ENCODE assay signal across 17 cellular contexts in genomic region chr9:86187121-86187520, GRCh38.
DNase-seq lines count a peak whose midpoint lies in the region; ATAC-seq, FAIRE-seq and TF ChIP-seq lines count a peak whose summit lies in the region.
"Had no signal": no experiment of that assay in that cellular context is flagged by ENCODE, and none has a peak within 500 bp of the region (broad histone marks: within the 10 kb centered on the region; RNA-seq: fewer than 3 reads in every experiment).

No MANE protein-coding gene starts in this region.

- H3K4me1 ChIP-seq in A549, result peaks cover 6% of the 10 kb centered on the region; the same call in 2 of the 3 replicates
- H3K4me1 ChIP-seq in CD4-positive, alpha-beta memory T cell (ENCODE audit: insufficient read depth, low read length), result no peaks in the 10 kb centered on the region

- no peaks in the 10 kb centered on the region for H3K36me3 Mint-ChIP-seq in CD4-positive, alpha-beta memory T cell
- H3K36me3 Mint-ChIP-seq: IgD-negative memory B cell had no signal

- peak in 1 of 2 experiments; percentile 63; a peak in 2 of 6 replicates for ATAC-seq in A549
- no peak for ATAC-seq in GM18868 (IDR thresholded peaks at IDR 0.05; ENCODE audit: unreplicated experiment)
- ATAC-seq: effector memory CD8-positive, alpha-beta T cell; left ventricle myocardium superior had no signal

- no peak overlapping the region for H3K27ac ChIP-seq in A549
- no peak overlapping the region for H3K27ac ChIP-seq in CD4-positive, alpha-beta memory T cell (ENCODE audit: low read depth, low read length)

- peak; percentile 36 to 57; a peak in 4 of 5 replicates for TF ChIP-seq RAD21 in A549 (conservative IDR thresholded peaks at IDR 0.05 in 1 of 2, IDR thresholded peaks at IDR 0.05 in 1 of 2)

- intact Hi-C loops in CD4-positive, alpha-beta memory T cell (cut with micrococcal nuclease), result no loop called here

- WGBS in A549 (ENCODE audit: missing lambda C conversion rate), result 9% methylated on average over 3 of the region's 3 CpGs

- DNase-seq in A549 (ENCODE audit: low read depth in 1 of 2, low spot score in 1 of 2), result peak in 1 of 2 experiments; percentile 26
- peak; percentile 9 for DNase-seq in DMS153 treated with DMSO at 0.1 percent for 48 hours (lab: John Stamatoyannopoulos, UW; ENCODE audit: unreplicated experiment)
- DNase-seq in NCI-H146 treated with DMSO at 0.1 percent for 48 hours (lab: John Stamatoyannopoulos, UW; ENCODE audit: unreplicated experiment), result peak; percentile 60
- DNase-seq in erythroblast (lab: John Stamatoyannopoulos, UW), result peak; percentile 14 to 39
- no peak for DNase-seq in CD4-positive, alpha-beta memory T cell
- DNase-seq in AML-193 (lab: John Stamatoyannopoulos, UW), result no peak
- DNase-seq in stimulated activated naive CD4-positive, alpha-beta T cell (lab: John Stamatoyannopoulos, UW), result no peak
- DNase-seq: caudate nucleus; effector memory CD8-positive, alpha-beta T cell; HFFc6; left ventricle myocardium superior; NCI-H187; SIG-M5 had no signal

- peaks cover 6% of the 10 kb centered on the region; the same call in 2 of the 3 replicates for H3K9me3 ChIP-seq in A549
- H3K9me3 ChIP-seq in CD4-positive, alpha-beta memory T cell (ENCODE audit: control insufficient read depth in 1 of 2, low read length in 2 of 2), result no peaks in the 10 kb centered on the region

- H3K4me1 Mint-ChIP-seq in CD4-positive, alpha-beta memory T cell, result no peaks in the 10 kb centered on the region
- H3K4me1 Mint-ChIP-seq: IgD-negative memory B cell had no signal

- H3K4me2 ChIP-seq in A549, result no peak overlapping the region

- no peaks in the 10 kb centered on the region for H3K36me3 ChIP-seq in CD4-positive, alpha-beta memory T cell (ENCODE audit: insufficient read depth, low read length)

- H3K27me3 ChIP-seq in CD4-positive, alpha-beta memory T cell (ENCODE audit: insufficient read depth, low read length), result no peaks in the 10 kb centered on the region

- TF ChIP-seq POLR2A in A549 (IDR thresholded peaks at IDR 0.05; ENCODE audit: low read length), result no peak
- TF ChIP-seq POLR2A in erythroblast (IDR thresholded peaks at IDR 0.05; ENCODE audit: low read length), result no peak

- H3K27me3 Mint-ChIP-seq in CD4-positive, alpha-beta memory T cell, result peaks cover 6 to 10% of the 10 kb centered on the region in 2 donors

- TF ChIP-seq CTCF in A549 (IDR thresholded peaks at IDR 0.05), result no peak

- peaks cover 0 to 25% (median 13%) of the 10 kb centered on the region in 8 donors for H3K9me3 Mint-ChIP-seq in CD4-positive, alpha-beta memory T cell

- no peak overlapping the region for H3K27ac Mint-ChIP-seq in CD4-positive, alpha-beta memory T cell
- H3K27ac Mint-ChIP-seq: effector memory CD8-positive, alpha-beta T cell; HFFc6; IgD-negative memory B cell; progenitor cell of endocrine pancreas; T-helper 1 cell treated with Interleukin-12 subunit alpha and Interleukin-12 subunit beta and Interleukin-4 antibody, amounts not matched to agents 30 μg/mL and 1 μg/mL, for 36 hours had no signal

- POLR2A ChIA-PET in A549 (lab: Yijun Ruan, JAX), result no interaction called here
- POLR2A ChIA-PET in CD4-positive, alpha-beta memory T cell (lab: Charles Lee; ENCODE audit: partially characterized antibody), result no interaction called here

- no peak overlapping the region for H3K4me3 ChIP-seq in A549
- no peak overlapping the region for H3K4me3 ChIP-seq in CD4-positive, alpha-beta memory T cell (ENCODE audit: low read length in 2 of 2)

- no peak overlapping the region for H3K4me3 Mint-ChIP-seq in CD4-positive, alpha-beta memory T cell
- H3K4me3 Mint-ChIP-seq: effector memory CD8-positive, alpha-beta T cell; HFFc6; IgD-negative memory B cell; T-helper 1 cell treated with Interleukin-12 subunit alpha and Interleukin-12 subunit beta and Interleukin-4 antibody, amounts not matched to agents 30 μg/mL and 1 μg/mL, for 36 hours had no signal

- TF ChIP-seq EP300 in A549 (IDR thresholded peaks at IDR 0.05), result no peak

- no peak for FAIRE-seq in A549 (lab: Jason Lieb, UNC)

- CTCF ChIA-PET in A549 (lab: Yijun Ruan, JAX), result interaction anchor here (0.6 to 2.7 kb wide), 4 partner anchors 11 to 52 kb away, joined by 3 to 12 read pairs (median 3); no protein-coding TSS in a partner anchor
- CTCF ChIA-PET in CD4-positive, alpha-beta memory T cell (lab: Charles Lee; ENCODE audit: partially characterized antibody), result no interaction called here

TF ChIP-seq in A549, 52 proteins besides CTCF, POLR2A, EP300 and RAD21:
- no peak for TF ChIP-seq ZC3H11A (IDR thresholded peaks at IDR 0.05)
- no peak for TF ChIP-seq MYC (IDR thresholded peaks at IDR 0.05; ENCODE audit: borderline replicate concordance, low read length)
- TF ChIP-seq SMC3 (IDR thresholded peaks at IDR 0.05), result no peak; the same call in 2 of the 3 replicates
- no peak for TF ChIP-seq E2F6 (IDR thresholded peaks at IDR 0.05; ENCODE audit: borderline replicate concordance, low read depth)
- no peak for TF ChIP-seq FOSB (CRISPR knock-in tag; IDR thresholded peaks at IDR 0.05)
- no peak for TF ChIP-seq USF2 (IDR thresholded peaks at IDR 0.05)
- no peak for TF ChIP-seq CHD2 (IDR thresholded peaks at IDR 0.05; ENCODE audit: low read length, partially characterized antibody)
- no peak for TF ChIP-seq HOXA7 (CRISPR knock-in tag; IDR thresholded peaks at IDR 0.05)
- TF ChIP-seq NR3C1 (IDR thresholded peaks at IDR 0.05), result no peak
- TF ChIP-seq HOXB5 (CRISPR knock-in tag; IDR thresholded peaks at IDR 0.05), result no peak
- no peak for TF ChIP-seq CHD4 (IDR thresholded peaks at IDR 0.05; ENCODE audit: borderline replicate concordance)
- no peak for TF ChIP-seq CBX2 (IDR thresholded peaks at IDR 0.05; ENCODE audit: borderline replicate concordance, low read depth)
- no peak for TF ChIP-seq HOXB13 (CRISPR knock-in tag; IDR thresholded peaks at IDR 0.05; ENCODE audit: low read depth)
- no peak for TF ChIP-seq MAFK (IDR thresholded peaks at IDR 0.05; ENCODE audit: partially characterized antibody)
- TF ChIP-seq JUNB (IDR thresholded peaks at IDR 0.05), result no peak
- no peak for TF ChIP-seq TFCP2L1 (CRISPR knock-in tag; IDR thresholded peaks at IDR 0.05)
- TF ChIP-seq ATOH8 (CRISPR knock-in tag; IDR thresholded peaks at IDR 0.05; ENCODE audit: low read depth), result no peak
- TF ChIP-seq NFE2L2 (conservative IDR thresholded peaks at IDR 0.05; ENCODE audit: low read length), result no peak
- no peak for TF ChIP-seq KDM1A (IDR thresholded peaks at IDR 0.05; ENCODE audit: low read depth)
- no peak for TF ChIP-seq BHLHE40 (IDR thresholded peaks at IDR 0.05; ENCODE audit: low read depth, low read length)

Comparison
In these comparisons a context has a peak if more than half of its experiments do, and no peak if none do; other contexts are left out.
1. DNase-seq: peak in DMS153 treated with DMSO at 0.1 percent for 48 hours (single experiment), NCI-H146 treated with DMSO at 0.1 percent for 48 hours (single experiment) and erythroblast (2 of 2); none in CD4-positive, alpha-beta memory T cell (0 of 5), AML-193 (0 of 2) and stimulated activated naive CD4-positive, alpha-beta T cell (0 of 6).